ENCODE assay signal across 18 cellular contexts in genomic region chr11:99534812-99535211, GRCh38.
DNase-seq lines count a peak whose midpoint lies in the region; ATAC-seq and TF ChIP-seq lines count a peak whose summit lies in the region.
"Had no signal": no experiment of that assay in that cellular context is flagged by ENCODE, and none has a peak within 500 bp of the region (broad histone marks: within the 10 kb centered on the region; RNA-seq: fewer than 3 reads in every experiment).

No MANE protein-coding gene starts in this region.

- DNase-seq in fibroblast of the conjunctiva (ENCODE audit: low read depth) (peak; percentile 9), NCI-H526 treated with DMSO at 0.1 percent for 48 hours (lab: John Stamatoyannopoulos, UW) (no peak), hepatocyte (ENCODE audit: low spot score) (no peak)
- DNase-seq: activated CD4-positive, CD25-positive, alpha-beta regulatory T cell; activated naive CD8-positive, alpha-beta T cell treated with anti-CD3 and anti-CD28 coated beads, Interleukin-2, amount 50 U/mL, for 24 hours; CD4-positive, alpha-beta T cell; glutamatergic neuron; NCI-H1930; nephron progenitor cell; NK-92 treated with Interleukin-12 subunit alpha and Interleukin-12 subunit beta, amount 100 ng/mL, for 24 hours had no signal

- no peak overlapping the region for H2AFZ ChIP-seq in hepatocyte

- H3K4me1 ChIP-seq in hepatocyte (ENCODE audit: insufficient read depth): no peaks in the 10 kb centered on the region
- H3K4me1 ChIP-seq: suprapubic skin had no signal

- H3K9me3 ChIP-seq in hepatocyte (ENCODE audit: low read depth): no peaks in the 10 kb centered on the region
- H3K9me3 ChIP-seq: suprapubic skin had no signal

- no peak overlapping the region for H3K4me2 ChIP-seq in hepatocyte

- no peaks in the 10 kb centered on the region for H3K79me2 ChIP-seq in hepatocyte

- ATAC-seq in GM18909 (IDR thresholded peaks at IDR 0.05; ENCODE audit: poor library complexity, unreplicated experiment) (peak; percentile 74), HG02759 (IDR thresholded peaks at IDR 0.05; ENCODE audit: unreplicated experiment) (peak; percentile 70), HG03469 (IDR thresholded peaks at IDR 0.05; ENCODE audit: unreplicated experiment) (peak; percentile 33), HG03442 (IDR thresholded peaks at IDR 0.05; ENCODE audit: unreplicated experiment) (no peak), GM19455 (IDR thresholded peaks at IDR 0.05; ENCODE audit: unreplicated experiment) (no peak)
- ATAC-seq: activated naive CD8-positive, alpha-beta T cell treated with anti-CD3 and anti-CD28 coated beads, Interleukin-2, amount 50 U/mL, for 24 hours; left lobe of liver; SK-N-SH treated with all-trans-retinoic acid at 6 μM for 48 hours had no signal

- no peak overlapping the region for H3K4me3 ChIP-seq in hepatocyte
- H3K4me3 ChIP-seq: suprapubic skin had no signal

- H3K27me3 ChIP-seq in hepatocyte: no peaks in the 10 kb centered on the region
- H3K27me3 ChIP-seq: suprapubic skin had no signal

- H3K27ac ChIP-seq in hepatocyte: no peak overlapping the region
- H3K27ac ChIP-seq: suprapubic skin had no signal

- H4K20me1 ChIP-seq in hepatocyte (ENCODE audit: insufficient read depth, poor library complexity, severe bottlenecking): no peaks in the 10 kb centered on the region

- no peaks in the 10 kb centered on the region for H3K9me2 ChIP-seq in hepatocyte (replicated peaks; ENCODE audit: insufficient read depth)

- no peaks in the 10 kb centered on the region for H3K36me3 ChIP-seq in hepatocyte (replicated peaks; ENCODE audit: insufficient read depth, low read depth)
- H3K36me3 ChIP-seq: suprapubic skin had no signal

- TF ChIP-seq CTCF in hepatocyte (IDR thresholded peaks at IDR 0.05; ENCODE audit: poor library complexity): no peak

- WGBS in hepatocyte (ENCODE audit: low lambda C conversion rate, missing lambda C conversion rate): 87% methylated on average over 1 of the region's 1 CpG

Comparison
In these comparisons a context has a peak if more than half of its experiments do, and no peak if none do; other contexts are left out.
1. ATAC-seq: peak in GM18909 (single experiment), HG02759 (single experiment) and HG03469 (single experiment); none in HG03442 (single experiment) and GM19455 (single experiment).